ENCODE assay signal across 8 cellular contexts in the genomic region with DNA sequence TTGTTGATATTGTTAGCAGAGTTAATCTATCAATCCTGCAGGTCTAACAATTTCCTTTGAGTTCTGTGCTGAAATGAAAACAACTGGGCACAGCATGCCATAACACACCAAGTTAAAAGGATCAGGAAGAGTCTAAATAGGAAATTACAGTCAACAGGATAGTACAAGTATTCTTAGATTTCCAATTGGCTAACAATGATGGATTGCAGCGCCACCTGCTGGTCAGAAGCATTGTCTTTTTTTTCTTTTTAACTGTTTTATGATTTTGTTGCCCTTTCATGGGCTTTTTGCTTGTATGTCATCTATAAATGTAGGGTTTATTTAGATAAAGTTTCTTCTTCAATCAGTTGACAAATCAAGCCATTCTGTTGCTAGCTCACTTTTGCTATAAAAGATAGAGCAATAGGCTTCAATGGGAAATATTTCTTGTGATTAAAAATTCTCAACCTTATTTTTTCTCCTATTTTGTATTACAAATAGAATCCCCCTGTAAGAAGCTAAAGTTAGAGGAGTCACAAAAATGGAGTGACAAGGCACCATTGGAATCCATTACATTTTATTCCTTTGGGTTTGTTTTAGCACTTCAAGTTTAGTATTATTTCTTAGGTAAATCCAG. TPM values are rescaled to one million over a fixed set of nuclear protein-coding genes. Genes with fewer than 3 reads are reported as not detected.
DNase-seq lines count a peak whose midpoint lies in the region; ATAC-seq and TF ChIP-seq lines count a peak whose summit lies in the region.

No MANE protein-coding gene starts in this region.

- 0 to 3% (median 0%) methylated on average over 1 of the region's 1 CpG for WGBS in stomach, 5 donors

- no peaks in the 10 kb centered on the region for H3K27me3 ChIP-seq in stomach

- H3K4me3 ChIP-seq in AG10803 (ENCODE audit: low read length) (no peak overlapping the region), stomach (no peak overlapping the region)

- intact Hi-C loops in stomach (cut with DNase I; ENCODE audit: low total_unique reads), result loop anchor here (5.0 kb wide), 1 partner anchor 657 kb away; no protein-coding TSS in a partner anchor

- peak; percentile 47 for DNase-seq in AG10803 (ENCODE audit: low read depth)
- DNase-seq in NCI-H1694 treated with DMSO at 0.1 percent for 48 hours (lab: John Stamatoyannopoulos, UW), result peak; percentile 66
- DNase-seq in WTC11 (ENCODE audit: low spot score), result peak; percentile 57
- DNase-seq in dermis microvascular lymphatic vessel endothelial cell (ENCODE audit: low read depth in 2 of 2), result peak; percentile 20 to 61
- DNase-seq in middle frontal gyrus (ENCODE audit: extremely low spot score, low spot score), result peak; percentile 71
- DNase-seq in stomach, result peak; percentile 60
- no peak for DNase-seq in mesenteric fat pad (ENCODE audit: low spot score)

- TF ChIP-seq POLR2A in stomach (IDR thresholded peaks at IDR 0.05), result no peak

- no peaks in the 10 kb centered on the region; the same call in 1 of the 2 replicates for H3K27me3 Mint-ChIP-seq in WTC11 (ENCODE audit: low read depth)

- no peak for TF ChIP-seq EP300 in stomach (IDR thresholded peaks at IDR 0.05)

- no peak overlapping the region for H3K27ac ChIP-seq in stomach

- no peaks in the 10 kb centered on the region for H3K4me1 ChIP-seq in stomach

- peak; percentile 80 for TF ChIP-seq CTCF in AG10803 (conservative IDR thresholded peaks at IDR 0.05; ENCODE audit: low read length)
- TF ChIP-seq CTCF in WTC11 (IDR thresholded peaks at IDR 0.05), result peak; percentile 80
- peak in 4 of 7 experiments; percentile 37 to 85 (median 64) for TF ChIP-seq CTCF in stomach (IDR thresholded peaks at IDR 0.05)

- peaks cover 31% of the 10 kb centered on the region for H3K9me3 Mint-ChIP-seq in WTC11

- peaks cover 13% of the 10 kb centered on the region for H3K4me1 Mint-ChIP-seq in WTC11

- peak; percentile 62 for ATAC-seq in GM18511 (IDR thresholded peaks at IDR 0.05; ENCODE audit: unreplicated experiment)
- ATAC-seq in WTC11, result no peak

- H3K9me3 ChIP-seq in stomach, result no peaks in the 10 kb centered on the region

- H3K36me3 Mint-ChIP-seq in WTC11, result peaks cover 25% of the 10 kb centered on the region

- POLR2A ChIA-PET in WTC11 (lab: Charles Lee), result no interaction called here

- CTCF ChIA-PET in WTC11 (lab: Charles Lee), result interaction anchor here (1.1 kb wide), 1 partner anchor 11 kb away, joined by 3 read pairs; no protein-coding TSS in a partner anchor

- no peaks in the 10 kb centered on the region for H3K36me3 ChIP-seq in stomach

- H3K27ac Mint-ChIP-seq in WTC11, result no peak overlapping the region

- H3K4me3 Mint-ChIP-seq in WTC11, result no peak overlapping the region

TF ChIP-seq in WTC11, 78 proteins besides CTCF, POLR2A, EP300 and RAD21:
- TF ChIP-seq ELF4 (CRISPR knock-in tag; IDR thresholded peaks at IDR 0.05; ENCODE audit: low read depth), result no peak
- TF ChIP-seq ESRRA (CRISPR knock-in tag; IDR thresholded peaks at IDR 0.05; ENCODE audit: borderline replicate concordance), result no peak
- TF ChIP-seq ZNF416 (CRISPR knock-in tag; IDR thresholded peaks at IDR 0.05), result no peak
- TF ChIP-seq PRRX2 (CRISPR knock-in tag; IDR thresholded peaks at IDR 0.05), result no peak
- no peak for TF ChIP-seq SMAD4 (CRISPR knock-in tag; IDR thresholded peaks at IDR 0.05)
- no peak for TF ChIP-seq TP53 (CRISPR knock-in tag; IDR thresholded peaks at IDR 0.05)
- no peak for TF ChIP-seq NFYB (CRISPR knock-in tag; conservative IDR thresholded peaks at IDR 0.05; ENCODE audit: low read depth)
- TF ChIP-seq, protein P1, sequence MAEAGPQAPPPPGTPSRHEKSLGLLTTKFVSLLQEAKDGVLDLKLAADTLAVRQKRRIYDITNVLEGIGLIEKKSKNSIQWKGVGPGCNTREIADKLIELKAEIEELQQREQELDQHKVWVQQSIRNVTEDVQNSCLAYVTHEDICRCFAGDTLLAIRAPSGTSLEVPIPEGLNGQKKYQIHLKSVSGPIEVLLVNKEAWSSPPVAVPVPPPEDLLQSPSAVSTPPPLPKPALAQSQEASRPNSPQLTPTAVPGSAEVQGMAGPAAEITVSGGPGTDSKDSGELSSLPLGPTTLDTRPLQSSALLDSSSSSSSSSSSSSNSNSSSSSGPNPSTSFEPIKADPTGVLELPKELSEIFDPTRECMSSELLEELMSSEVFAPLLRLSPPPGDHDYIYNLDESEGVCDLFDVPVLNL (CRISPR knock-in tag; IDR thresholded peaks at IDR 0.05; ENCODE audit: borderline replicate concordance, low read depth), result no peak
- no peak for TF ChIP-seq ZNF232 (CRISPR knock-in tag; IDR thresholded peaks at IDR 0.05)
- TF ChIP-seq, protein P2, sequence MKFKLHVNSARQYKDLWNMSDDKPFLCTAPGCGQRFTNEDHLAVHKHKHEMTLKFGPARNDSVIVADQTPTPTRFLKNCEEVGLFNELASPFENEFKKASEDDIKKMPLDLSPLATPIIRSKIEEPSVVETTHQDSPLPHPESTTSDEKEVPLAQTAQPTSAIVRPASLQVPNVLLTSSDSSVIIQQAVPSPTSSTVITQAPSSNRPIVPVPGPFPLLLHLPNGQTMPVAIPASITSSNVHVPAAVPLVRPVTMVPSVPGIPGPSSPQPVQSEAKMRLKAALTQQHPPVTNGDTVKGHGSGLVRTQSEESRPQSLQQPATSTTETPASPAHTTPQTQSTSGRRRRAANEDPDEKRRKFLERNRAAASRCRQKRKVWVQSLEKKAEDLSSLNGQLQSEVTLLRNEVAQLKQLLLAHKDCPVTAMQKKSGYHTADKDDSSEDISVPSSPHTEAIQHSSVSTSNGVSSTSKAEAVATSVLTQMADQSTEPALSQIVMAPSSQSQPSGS (CRISPR knock-in tag; IDR thresholded peaks at IDR 0.05; ENCODE audit: borderline replicate concordance, low read depth), result no peak
- no peak for TF ChIP-seq FOXJ3 (CRISPR knock-in tag; IDR thresholded peaks at IDR 0.05; ENCODE audit: borderline replicate concordance)

RNA-seq across cellular contexts. Expression of a gene that starts 40.8 kb away (rescaled TPM):
- total RNA-seq in WTC11 (2021) (25.4 to 29.0 TPM (median 28.1 TPM) in 3 replicates), dermis microvascular lymphatic vessel endothelial cell (not detected in 2 replicates), stomach (1 to 10 TPM in 2 of 5 donors, not detected in 3; 1.0 to 5.0 TPM), mesenteric fat pad (0.22 TPM)
- polyA plus RNA-seq in stomach, result 1 to 10 TPM; 1.6 to 7.8 (median 5.5) TPM
